2 cellular contexts compared by ENCODE assay signal in genomic region chr11:75625970-75626691, GRCh38.
TF ChIP-seq lines count a peak whose summit lies in the region.

No MANE protein-coding gene starts in this region.

TF ChIP-seq in A549, 52 proteins besides CTCF, POLR2A, EP300 and RAD21:
- TF ChIP-seq RNF2 (IDR thresholded peaks at IDR 0.05; ENCODE audit: borderline replicate concordance, low read depth) (no peak), REST (IDR thresholded peaks at IDR 0.05) (no peak), RARB (CRISPR knock-in tag; IDR thresholded peaks at IDR 0.05) (no peak), CHD2 (IDR thresholded peaks at IDR 0.05; ENCODE audit: low read length, partially characterized antibody) (no peak), HOXB13 (CRISPR knock-in tag; IDR thresholded peaks at IDR 0.05; ENCODE audit: low read depth) (no peak), PBX3 (IDR thresholded peaks at IDR 0.05) (no peak), MAZ (IDR thresholded peaks at IDR 0.05; ENCODE audit: borderline replicate concordance, low read depth, low read length) (no peak)
TF ChIP-seq in A549: peak in this region for 0.

TF ChIP-seq in HEK293T, 16 proteins besides CTCF, POLR2A, EP300 and RAD21:
- TF ChIP-seq L3MBTL2 (conservative IDR thresholded peaks at IDR 0.05): no peak
- TF ChIP-seq ELF4 (IDR thresholded peaks at IDR 0.05): no peak
- TF ChIP-seq SUZ12 (IDR thresholded peaks at IDR 0.05): no peak
- no peak for TF ChIP-seq ZNF384 (IDR thresholded peaks at IDR 0.05)
- 0 out of 2 replicates have a peak, but pooled peaks have one; percentile 33 for TF ChIP-seq PKNOX1 (IDR thresholded peaks at IDR 0.05)
TF ChIP-seq in HEK293T: peak in this region for 1.
